In genomic region chr10:3805227-3805790, GRCh38 we compare ENCODE assay signal across 8 cellular contexts. TPM values are rescaled to one million over a fixed set of nuclear protein-coding genes. Genes with fewer than 3 reads are reported as not detected.
DNase-seq lines count a peak whose midpoint lies in the region; ATAC-seq and TF ChIP-seq lines count a peak whose summit lies in the region.

No MANE protein-coding gene starts in this region.

- no peak for DNase-seq in Calu3
- peak; percentile 76 for DNase-seq in NAMALWA (ENCODE audit: low spot score)
- DNase-seq in glomerular visceral epithelial cell (ENCODE audit: extremely low spot score): peak; percentile 78
- DNase-seq in NCI-H187 (lab: John Stamatoyannopoulos, UW): no peak
- DNase-seq in HPDE6-E6E7 (ENCODE audit: extremely low spot score): no peak

- H3K36me3 Mint-ChIP-seq in Calu3 (ENCODE audit: insufficient read depth, unreplicated experiment): peaks cover 51% of the 10 kb centered on the region
- peaks cover 29% of the 10 kb centered on the region for H3K36me3 Mint-ChIP-seq in activated T-helper 17 cell treated with anti-CD3 and anti-CD28 coated beads, Interleukin-2, amount 50 U/mL, for 72 hours (ENCODE audit: low read depth)
- peaks cover 3% of the 10 kb centered on the region for H3K36me3 Mint-ChIP-seq in stimulated activated naive CD8-positive, alpha-beta T cell treated with anti-CD3 and anti-CD28 coated beads, Interleukin-15, Interleukin-2, amounts not matched to agents 100 ng/mL and 50 ng/mL, for 24 hours (ENCODE audit: low read depth)

- peak overlapping the region; percentile 85 for H3K27ac Mint-ChIP-seq in Calu3 (ENCODE audit: unreplicated experiment)
- no peak overlapping the region for H3K27ac Mint-ChIP-seq in activated T-helper 17 cell treated with anti-CD3 and anti-CD28 coated beads, Interleukin-2, amount 50 U/mL, for 72 hours
- no peak overlapping the region for H3K27ac Mint-ChIP-seq in stimulated activated naive CD8-positive, alpha-beta T cell treated with anti-CD3 and anti-CD28 coated beads, Interleukin-15, Interleukin-2, amounts not matched to agents 100 ng/mL and 50 ng/mL, for 24 hours

- TF ChIP-seq CTCF in Calu3 (IDR thresholded peaks at IDR 0.05; ENCODE audit: unreplicated experiment): no peak

- intact Hi-C loops in Calu3 (cut with micrococcal nuclease; ENCODE audit: unreplicated experiment): loop anchor here (5.0 to 10.0 kb wide), 2 partner anchors 97 to 959 kb away; no protein-coding TSS in a partner anchor

- peak overlapping the region; percentile 48 for H3K4me3 Mint-ChIP-seq in Calu3 (ENCODE audit: low read depth, unreplicated experiment)
- no peak overlapping the region for H3K4me3 Mint-ChIP-seq in activated T-helper 17 cell treated with anti-CD3 and anti-CD28 coated beads, Interleukin-2, amount 50 U/mL, for 72 hours
- H3K4me3 Mint-ChIP-seq in stimulated activated naive CD8-positive, alpha-beta T cell treated with anti-CD3 and anti-CD28 coated beads, Interleukin-15, Interleukin-2, amounts not matched to agents 100 ng/mL and 50 ng/mL, for 24 hours: peak overlapping the region; percentile 64

- peaks cover 50% of the 10 kb centered on the region for H3K4me1 Mint-ChIP-seq in Calu3 (ENCODE audit: low read depth, unreplicated experiment)
- peaks cover 48% of the 10 kb centered on the region for H3K4me1 Mint-ChIP-seq in activated T-helper 17 cell treated with anti-CD3 and anti-CD28 coated beads, Interleukin-2, amount 50 U/mL, for 72 hours
- H3K4me1 Mint-ChIP-seq in stimulated activated naive CD8-positive, alpha-beta T cell treated with anti-CD3 and anti-CD28 coated beads, Interleukin-15, Interleukin-2, amounts not matched to agents 100 ng/mL and 50 ng/mL, for 24 hours (ENCODE audit: low read depth): peaks cover 11% of the 10 kb centered on the region

- CTCF ChIA-PET in Calu3 (lab: Charles Lee): interaction anchor here (1.0 to 1.1 kb wide), 2 partner anchors 20 to 23 kb away, joined by 3 read pairs; partner anchors contain the start of gene KLF6

- no peaks in the 10 kb centered on the region for H3K9me3 Mint-ChIP-seq in Calu3 (ENCODE audit: low read depth, unreplicated experiment)
- no peaks in the 10 kb centered on the region for H3K9me3 Mint-ChIP-seq in activated T-helper 17 cell treated with anti-CD3 and anti-CD28 coated beads, Interleukin-2, amount 50 U/mL, for 72 hours
- no peaks in the 10 kb centered on the region for H3K9me3 Mint-ChIP-seq in stimulated activated naive CD8-positive, alpha-beta T cell treated with anti-CD3 and anti-CD28 coated beads, Interleukin-15, Interleukin-2, amounts not matched to agents 100 ng/mL and 50 ng/mL, for 24 hours

- no TSS peak for BruUV-seq in Calu3 (replicated peaks; lab: Mats Ljungman, UMichigan)

- H3K27me3 Mint-ChIP-seq in Calu3 (ENCODE audit: unreplicated experiment): no peaks in the 10 kb centered on the region
- H3K27me3 Mint-ChIP-seq in activated T-helper 17 cell treated with anti-CD3 and anti-CD28 coated beads, Interleukin-2, amount 50 U/mL, for 72 hours: no peaks in the 10 kb centered on the region
- no peaks in the 10 kb centered on the region for H3K27me3 Mint-ChIP-seq in stimulated activated naive CD8-positive, alpha-beta T cell treated with anti-CD3 and anti-CD28 coated beads, Interleukin-15, Interleukin-2, amounts not matched to agents 100 ng/mL and 50 ng/mL, for 24 hours

- ATAC-seq in GM21723 (IDR thresholded peaks at IDR 0.05; ENCODE audit: unreplicated experiment): peak; percentile 45
- peak; percentile 45 for ATAC-seq in activated T-helper 17 cell treated with anti-CD3 and anti-CD28 coated beads, Interleukin-2, amount 50 U/mL, for 72 hours (replicated peaks)

RNA-seq across cellular contexts. Expression of gene KLF6, which starts 20.3 kb away (rescaled TPM):
- total RNA-seq in Calu3 (2022): 140 and 161 TPM in 2 replicates
- 100 to 1,000 TPM; 163 to 201 TPM for total RNA-seq in activated T-helper 17 cell treated with anti-CD3 and anti-CD28 coated beads, Interleukin-2, amount 50 U/mL, for 72 hours

Comparison
In these comparisons a context has a peak if more than half of its experiments do, and no peak if none do; other contexts are left out.
1. DNase-seq: peak in NAMALWA (single experiment) and glomerular visceral epithelial cell (single experiment); none in Calu3 (single experiment), NCI-H187 (0 of 2) and HPDE6-E6E7 (single experiment).